In the genomic region with DNA sequence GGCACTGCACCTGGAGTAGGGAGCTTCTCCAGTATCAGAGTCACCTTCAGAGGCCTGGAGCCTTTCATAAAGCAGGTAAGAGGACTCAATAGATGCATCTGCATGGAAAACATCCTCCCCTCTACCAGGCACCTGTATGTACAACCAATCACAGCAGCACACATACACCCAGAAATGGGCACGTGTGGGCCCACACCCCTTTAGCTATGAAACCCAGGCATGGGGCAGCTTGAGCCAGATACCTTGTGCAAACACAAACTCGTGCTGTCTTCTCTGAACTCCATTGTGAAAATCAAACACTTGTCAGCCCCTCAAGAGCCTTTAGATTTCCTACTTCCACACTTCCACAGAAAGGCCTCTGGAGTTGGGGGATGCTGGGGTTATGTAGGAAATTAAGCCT, we compare ENCODE assay signal across 1 cellular context.
TF ChIP-seq lines count a peak whose summit lies in the region.

No MANE protein-coding gene starts in this region.

TF ChIP-seq in IMR-90, 13 proteins besides CTCF, POLR2A, EP300 and RAD21:
- no peak for TF ChIP-seq NFE2L2 (IDR thresholded peaks at IDR 0.05; ENCODE audit: low read depth, low read length)
- no peak for TF ChIP-seq CHD1 (IDR thresholded peaks at IDR 0.05; ENCODE audit: low read depth, low read length)
- TF ChIP-seq RCOR1 (IDR thresholded peaks at IDR 0.05; ENCODE audit: insufficient replicate concordance, low read length) = no peak
- no peak for TF ChIP-seq CEBPB (IDR thresholded peaks at IDR 0.05; ENCODE audit: low read depth, low read length)
- TF ChIP-seq, protein P1, sequence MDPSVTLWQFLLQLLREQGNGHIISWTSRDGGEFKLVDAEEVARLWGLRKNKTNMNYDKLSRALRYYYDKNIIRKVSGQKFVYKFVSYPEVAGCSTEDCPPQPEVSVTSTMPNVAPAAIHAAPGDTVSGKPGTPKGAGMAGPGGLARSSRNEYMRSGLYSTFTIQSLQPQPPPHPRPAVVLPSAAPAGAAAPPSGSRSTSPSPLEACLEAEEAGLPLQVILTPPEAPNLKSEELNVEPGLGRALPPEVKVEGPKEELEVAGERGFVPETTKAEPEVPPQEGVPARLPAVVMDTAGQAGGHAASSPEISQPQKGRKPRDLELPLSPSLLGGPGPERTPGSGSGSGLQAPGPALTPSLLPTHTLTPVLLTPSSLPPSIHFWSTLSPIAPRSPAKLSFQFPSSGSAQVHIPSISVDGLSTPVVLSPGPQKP (IDR thresholded peaks at IDR 0.05; ENCODE audit: borderline replicate concordance, low read depth, low read length) = no peak
